In the genomic region with DNA sequence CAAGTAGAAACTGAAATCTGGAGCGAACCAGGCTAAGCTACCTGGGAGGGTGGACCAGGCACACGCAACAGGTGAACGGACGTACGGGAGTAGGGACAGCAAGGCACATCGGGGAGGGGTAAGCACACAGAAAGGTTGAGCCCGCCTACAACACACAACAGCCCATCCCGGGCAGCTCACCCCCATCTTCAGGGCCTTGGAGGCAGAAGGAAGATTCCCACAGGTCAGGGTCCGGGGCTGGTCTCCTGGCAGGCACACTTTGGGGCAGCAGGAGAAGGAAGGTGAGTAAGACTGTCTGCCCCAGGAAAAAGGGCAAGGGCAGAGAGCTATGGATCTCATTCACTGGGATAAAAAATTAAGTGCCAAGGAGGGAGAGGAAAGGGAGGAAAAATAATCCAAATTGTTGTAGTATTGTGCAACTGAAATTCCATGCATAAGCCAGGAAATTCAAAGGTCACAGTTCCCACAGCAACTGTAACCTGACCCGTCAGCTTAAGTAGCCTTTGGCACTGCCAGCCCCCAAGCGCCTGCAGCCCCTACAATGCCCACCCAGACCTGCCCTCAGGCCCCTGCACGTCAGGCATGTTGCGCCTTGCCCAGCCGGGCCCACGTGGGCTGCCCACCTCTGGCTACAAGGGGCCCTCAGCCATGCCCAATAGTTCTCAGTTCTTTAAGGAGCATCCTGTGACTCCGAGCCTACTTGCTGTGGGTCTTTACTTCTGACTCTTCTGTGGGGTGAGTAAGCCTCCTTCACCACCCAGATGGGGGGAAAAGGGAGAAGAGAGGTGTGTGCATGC, we compare ENCODE assay signal across 10 cellular contexts. TPM values are rescaled to one million over a fixed set of nuclear protein-coding genes. Genes with fewer than 3 reads are reported as not detected.
DNase-seq lines count a peak whose midpoint lies in the region; ATAC-seq and TF ChIP-seq lines count a peak whose summit lies in the region.
"Had no signal": no experiment of that assay in that cellular context is flagged by ENCODE, and none has a peak within 500 bp of the region (broad histone marks: within the 10 kb centered on the region; RNA-seq: fewer than 3 reads in every experiment).

No MANE protein-coding gene starts in this region.

- peaks cover 4% of the 10 kb centered on the region for H3K9me3 Mint-ChIP-seq in mesothelial cell of epicardium

- POLR2A ChIA-PET in AG04450 (lab: Yijun Ruan, JAX): interaction anchor here (0.7 kb wide), 1 partner anchor 15 kb away, joined by 4 read pairs; no protein-coding TSS in a partner anchor

- H3K36me3 Mint-ChIP-seq in mesothelial cell of epicardium: peaks cover 3% of the 10 kb centered on the region

- no peak for ATAC-seq in HG03439 (IDR thresholded peaks at IDR 0.05; ENCODE audit: unreplicated experiment)

- H3K27me3 Mint-ChIP-seq in mesothelial cell of epicardium (ENCODE audit: low read depth): no peaks in the 10 kb centered on the region

- no peaks in the 10 kb centered on the region for H3K27me3 ChIP-seq in AG04450 (ENCODE audit: control insufficient read depth, insufficient read depth, low read length)

- H3K4me3 ChIP-seq in AG04450 (ENCODE audit: low read depth, low read length): no peak overlapping the region

- H3K9me3 ChIP-seq in AG04450 (ENCODE audit: control insufficient read depth, insufficient read depth, low read length): no peaks in the 10 kb centered on the region

- peak overlapping the region; percentile 89 for H3K27ac Mint-ChIP-seq in mesothelial cell of epicardium

- TF ChIP-seq CTCF in AG04450 (IDR thresholded peaks at IDR 0.05; ENCODE audit: low read depth, low read length) (no peak), mesothelial cell of epicardium (IDR thresholded peaks at IDR 0.05; ENCODE audit: unreplicated experiment) (no peak)

- CTCF ChIA-PET in AG04450 (lab: Charles Lee): interaction anchor here (1.0 kb wide), 1 partner anchor 103 kb away, joined by 5 read pairs; no protein-coding TSS in a partner anchor

- peak; percentile 64 for DNase-seq in AG04450 (ENCODE audit: low read depth, low spot score)
- peak; percentile 77 for DNase-seq in LHCN-M2 (ENCODE audit: low read depth)
- no peak for DNase-seq in epithelial cell of prostate (ENCODE audit: low read depth, low spot score)
- no peak for DNase-seq in mesothelial cell of epicardium (ENCODE audit: low spot score in 2 of 2, unreplicated experiment in 2 of 2)
- no peak for DNase-seq in T-helper 1 cell
- no peak for DNase-seq in activated T-cell treated with anti-CD3 and anti-CD28 coated beads, Interleukin-2, amount 50 U/mL, for 1 hour
- no peak for DNase-seq in DMS153 (lab: John Stamatoyannopoulos, UW)
- DNase-seq: activated CD4-positive, alpha-beta T cell treated with anti-CD3 and anti-CD28 coated beads for 1 hour; erythroblast had no signal

- no peak overlapping the region for H3K4me3 Mint-ChIP-seq in mesothelial cell of epicardium

- peaks cover 44% of the 10 kb centered on the region for H3K4me1 Mint-ChIP-seq in mesothelial cell of epicardium

- H3K27ac ChIP-seq in AG04450 (ENCODE audit: low read depth, low read length) (peak overlapping the region; percentile 90), epithelial cell of prostate (peak overlapping the region; percentile 10)

RNA-seq across cellular contexts. Expression of a gene that starts 51.8 kb away (rescaled TPM):
- polyA plus RNA-seq in AG04450 (2011; rRNA removed): 17.8 and 18.5 TPM in 2 replicates
- polyA minus RNA-seq in AG04450 (2011; rRNA and poly(A)+ RNA removed): 29.1 and 40.9 TPM in 2 replicates
- 18.5 and 21.0 TPM in 2 replicates for total RNA-seq in LHCN-M2 (2014; rRNA removed)
- polyA plus RNA-seq in LHCN-M2 (2012): 19.6 TPM
- 94.2 to 103 TPM (median 95.0 TPM) in 3 replicates for total RNA-seq in mesothelial cell of epicardium

Comparison
In these comparisons a context has a peak if more than half of its experiments do, and no peak if none do; other contexts are left out.
1. DNase-seq: peak in AG04450 (single experiment) and LHCN-M2 (single experiment); none in epithelial cell of prostate (single experiment), mesothelial cell of epicardium (0 of 2), T-helper 1 cell (0 of 5), activated T-cell treated with anti-CD3 and anti-CD28 coated beads, Interleukin-2, amount 50 U/mL, for 1 hour (single experiment) and DMS153 (single experiment).